In the genomic region with DNA sequence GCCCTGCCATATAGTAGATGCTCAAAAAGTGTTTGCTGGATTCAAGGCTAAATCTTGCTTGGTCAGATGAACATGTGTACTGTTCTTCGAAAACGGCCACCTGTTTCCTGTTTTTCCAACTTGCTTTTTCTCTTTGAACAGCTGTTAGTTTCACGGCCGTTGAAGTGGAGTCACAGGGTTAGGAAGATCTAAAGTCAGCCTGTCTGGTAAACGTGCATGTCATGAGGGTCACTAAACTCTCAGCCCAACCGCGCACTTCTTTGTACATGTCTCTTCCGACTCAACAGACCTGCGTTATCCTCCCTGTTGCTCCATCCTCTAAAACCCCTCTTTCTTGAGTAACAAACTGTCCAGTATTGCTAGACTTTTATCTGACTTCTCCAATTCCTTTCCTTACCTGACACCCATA, we compare ENCODE assay signal across 1 cellular context.
A peak's percentile ranks its signal among the peaks of the same experiment; 100 is the strongest.
TF ChIP-seq lines count a peak whose summit lies in the region.

No MANE protein-coding gene starts in this region.

TF ChIP-seq in HepG2, 621 proteins besides CTCF, POLR2A, EP300 and RAD21 (continued from another document and continues in another):
- TF ChIP-seq RERE (CRISPR knock-in tag; IDR thresholded peaks at IDR 0.05; ENCODE audit: low read depth) (no peak), ZNF460 (CRISPR knock-in tag; IDR thresholded peaks at IDR 0.05; ENCODE audit: borderline replicate concordance) (no peak), DDIT3 (CRISPR knock-in tag; IDR thresholded peaks at IDR 0.05) (no peak), ZSCAN9 (CRISPR knock-in tag; IDR thresholded peaks at IDR 0.05; ENCODE audit: borderline replicate concordance) (no peak), ARNT2 (CRISPR knock-in tag; IDR thresholded peaks at IDR 0.05; ENCODE audit: low read depth) (no peak), PLSCR1 (CRISPR knock-in tag; IDR thresholded peaks at IDR 0.05; ENCODE audit: borderline replicate concordance) (no peak), SRF (IDR thresholded peaks at IDR 0.05; ENCODE audit: low read depth, low read length) (no peak), ZNF30 (CRISPR knock-in tag; IDR thresholded peaks at IDR 0.05) (no peak), ZNF235 (CRISPR knock-in tag; IDR thresholded peaks at IDR 0.05; ENCODE audit: borderline replicate concordance) (no peak), CC2D1A (CRISPR knock-in tag; IDR thresholded peaks at IDR 0.05) (no peak), NCOA1 (CRISPR knock-in tag; IDR thresholded peaks at IDR 0.05) (no peak), NR2C2 (CRISPR knock-in tag; IDR thresholded peaks at IDR 0.05; ENCODE audit: borderline replicate concordance) (no peak), ZNF431 (CRISPR knock-in tag; IDR thresholded peaks at IDR 0.05; ENCODE audit: borderline replicate concordance, low read depth) (no peak), THAP11 (CRISPR knock-in tag; IDR thresholded peaks at IDR 0.05) (0 out of 2 replicates have a peak, but pooled peaks have one; percentile 21), HINFP (CRISPR knock-in tag; IDR thresholded peaks at IDR 0.05; ENCODE audit: low read depth) (no peak), IRF2 (CRISPR knock-in tag; IDR thresholded peaks at IDR 0.05) (peak; percentile 67; the same call in 1 of the 2 replicates), LBX2 (CRISPR knock-in tag; IDR thresholded peaks at IDR 0.05; ENCODE audit: borderline replicate concordance) (no peak), ZNF749 (CRISPR knock-in tag; IDR thresholded peaks at IDR 0.05; ENCODE audit: borderline replicate concordance) (no peak), MIXL1 (CRISPR knock-in tag; IDR thresholded peaks at IDR 0.05) (0 out of 2 replicates have a peak, but pooled peaks have one; percentile 41), ZNF570 (CRISPR knock-in tag; IDR thresholded peaks at IDR 0.05; ENCODE audit: borderline replicate concordance) (no peak), NFKBIZ (CRISPR knock-in tag; IDR thresholded peaks at IDR 0.05) (no peak), RARA (CRISPR knock-in tag; IDR thresholded peaks at IDR 0.05) (peak; percentile 96), EZH2 (conservative IDR thresholded peaks at IDR 0.05; ENCODE audit: low read depth, low read length) (no peak), FOSL2 (CRISPR knock-in tag; IDR thresholded peaks at IDR 0.05) (no peak), BRD4 (CRISPR knock-in tag; IDR thresholded peaks at IDR 0.05) (no peak), CREB3 (CRISPR knock-in tag; IDR thresholded peaks at IDR 0.05) (no peak), RAD51 (IDR thresholded peaks at IDR 0.05; ENCODE audit: borderline replicate concordance) (no peak), ZC3H4 (CRISPR knock-in tag; IDR thresholded peaks at IDR 0.05; ENCODE audit: borderline replicate concordance) (no peak), ETV6 (CRISPR knock-in tag; conservative IDR thresholded peaks at IDR 0.05) (no peak), ARID5B (CRISPR knock-in tag; IDR thresholded peaks at IDR 0.05) (peak; percentile 93), MEF2D (CRISPR knock-in tag; IDR thresholded peaks at IDR 0.05) (peak; percentile 75; the same call in 1 of the 2 replicates), KLF12 (CRISPR knock-in tag; IDR thresholded peaks at IDR 0.05; ENCODE audit: borderline replicate concordance) (no peak), ZNF256 (CRISPR knock-in tag; conservative IDR thresholded peaks at IDR 0.05) (no peak), SNAPC2 (CRISPR knock-in tag; IDR thresholded peaks at IDR 0.05) (no peak), ZFP62 (CRISPR knock-in tag; IDR thresholded peaks at IDR 0.05) (no peak), ZNF17 (CRISPR knock-in tag; IDR thresholded peaks at IDR 0.05) (no peak)
- TF ChIP-seq, protein P1, sequence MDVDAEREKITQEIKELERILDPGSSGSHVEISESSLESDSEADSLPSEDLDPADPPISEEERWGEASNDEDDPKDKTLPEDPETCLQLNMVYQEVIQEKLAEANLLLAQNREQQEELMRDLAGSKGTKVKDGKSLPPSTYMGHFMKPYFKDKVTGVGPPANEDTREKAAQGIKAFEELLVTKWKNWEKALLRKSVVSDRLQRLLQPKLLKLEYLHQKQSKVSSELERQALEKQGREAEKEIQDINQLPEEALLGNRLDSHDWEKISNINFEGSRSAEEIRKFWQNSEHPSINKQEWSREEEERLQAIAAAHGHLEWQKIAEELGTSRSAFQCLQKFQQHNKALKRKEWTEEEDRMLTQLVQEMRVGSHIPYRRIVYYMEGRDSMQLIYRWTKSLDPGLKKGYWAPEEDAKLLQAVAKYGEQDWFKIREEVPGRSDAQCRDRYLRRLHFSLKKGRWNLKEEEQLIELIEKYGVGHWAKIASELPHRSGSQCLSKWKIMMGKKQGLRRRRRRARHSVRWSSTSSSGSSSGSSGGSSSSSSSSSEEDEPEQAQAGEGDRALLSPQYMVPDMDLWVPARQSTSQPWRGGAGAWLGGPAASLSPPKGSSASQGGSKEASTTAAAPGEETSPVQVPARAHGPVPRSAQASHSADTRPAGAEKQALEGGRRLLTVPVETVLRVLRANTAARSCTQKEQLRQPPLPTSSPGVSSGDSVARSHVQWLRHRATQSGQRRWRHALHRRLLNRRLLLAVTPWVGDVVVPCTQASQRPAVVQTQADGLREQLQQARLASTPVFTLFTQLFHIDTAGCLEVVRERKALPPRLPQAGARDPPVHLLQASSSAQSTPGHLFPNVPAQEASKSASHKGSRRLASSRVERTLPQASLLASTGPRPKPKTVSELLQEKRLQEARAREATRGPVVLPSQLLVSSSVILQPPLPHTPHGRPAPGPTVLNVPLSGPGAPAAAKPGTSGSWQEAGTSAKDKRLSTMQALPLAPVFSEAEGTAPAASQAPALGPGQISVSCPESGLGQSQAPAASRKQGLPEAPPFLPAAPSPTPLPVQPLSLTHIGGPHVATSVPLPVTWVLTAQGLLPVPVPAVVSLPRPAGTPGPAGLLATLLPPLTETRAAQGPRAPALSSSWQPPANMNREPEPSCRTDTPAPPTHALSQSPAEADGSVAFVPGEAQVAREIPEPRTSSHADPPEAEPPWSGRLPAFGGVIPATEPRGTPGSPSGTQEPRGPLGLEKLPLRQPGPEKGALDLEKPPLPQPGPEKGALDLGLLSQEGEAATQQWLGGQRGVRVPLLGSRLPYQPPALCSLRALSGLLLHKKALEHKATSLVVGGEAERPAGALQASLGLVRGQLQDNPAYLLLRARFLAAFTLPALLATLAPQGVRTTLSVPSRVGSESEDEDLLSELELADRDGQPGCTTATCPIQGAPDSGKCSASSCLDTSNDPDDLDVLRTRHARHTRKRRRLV (CRISPR knock-in tag; IDR thresholded peaks at IDR 0.05) = no peak
- TF ChIP-seq, protein P2, sequence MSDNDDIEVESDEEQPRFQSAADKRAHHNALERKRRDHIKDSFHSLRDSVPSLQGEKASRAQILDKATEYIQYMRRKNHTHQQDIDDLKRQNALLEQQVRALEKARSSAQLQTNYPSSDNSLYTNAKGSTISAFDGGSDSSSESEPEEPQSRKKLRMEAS (IDR thresholded peaks at IDR 0.05) = no peak; the same call in 1 of the 2 replicates
- TF ChIP-seq, protein P3, sequence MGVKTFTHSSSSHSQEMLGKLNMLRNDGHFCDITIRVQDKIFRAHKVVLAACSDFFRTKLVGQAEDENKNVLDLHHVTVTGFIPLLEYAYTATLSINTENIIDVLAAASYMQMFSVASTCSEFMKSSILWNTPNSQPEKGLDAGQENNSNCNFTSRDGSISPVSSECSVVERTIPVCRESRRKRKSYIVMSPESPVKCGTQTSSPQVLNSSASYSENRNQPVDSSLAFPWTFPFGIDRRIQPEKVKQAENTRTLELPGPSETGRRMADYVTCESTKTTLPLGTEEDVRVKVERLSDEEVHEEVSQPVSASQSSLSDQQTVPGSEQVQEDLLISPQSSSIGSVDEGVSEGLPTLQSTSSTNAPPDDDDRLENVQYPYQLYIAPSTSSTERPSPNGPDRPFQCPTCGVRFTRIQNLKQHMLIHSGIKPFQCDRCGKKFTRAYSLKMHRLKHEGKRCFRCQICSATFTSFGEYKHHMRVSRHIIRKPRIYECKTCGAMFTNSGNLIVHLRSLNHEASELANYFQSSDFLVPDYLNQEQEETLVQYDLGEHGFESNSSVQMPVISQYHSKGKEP (CRISPR knock-in tag; IDR thresholded peaks at IDR 0.05) = no peak
